ENCODE assay signal across 10 cellular contexts in genomic region chr10:15200626-15201025, GRCh38. TPM values are rescaled to one million over a fixed set of nuclear protein-coding genes. Genes with fewer than 3 reads are reported as not detected.
DNase-seq lines count a peak whose midpoint lies in the region; ATAC-seq and TF ChIP-seq lines count a peak whose summit lies in the region.
"Had no signal": no experiment of that assay in that cellular context is flagged by ENCODE, and none has a peak within 500 bp of the region (broad histone marks: within the 10 kb centered on the region; RNA-seq: fewer than 3 reads in every experiment).

No MANE protein-coding gene starts in this region.

- H3K4me1 ChIP-seq in Panc1 (ENCODE audit: control insufficient read depth, insufficient read depth, low read length): peaks cover 22% of the 10 kb centered on the region

- H3K27me3 ChIP-seq in Panc1 (ENCODE audit: control insufficient read depth, insufficient read depth, low read length): no peaks in the 10 kb centered on the region

- no peaks in the 10 kb centered on the region for H3K36me3 ChIP-seq in Panc1 (ENCODE audit: control insufficient read depth, insufficient read depth, low read length)

- BruUV-seq in Panc1 (replicated peaks; lab: Mats Ljungman, UMichigan): no TSS peak

- in situ Hi-C loops in Panc1 (cut with HindIII; ENCODE audit: low pct_unique_long_range_greater_than_20kb, low sequenced_read_pairs): no loop called here

- DNase-seq in ELF-1 (ENCODE audit: low read depth, low spot score): peak; percentile 18
- DNase-seq in Panc1 (ENCODE audit: low read depth, low spot score): peak; percentile 56
- DNase-seq in epithelial cell of esophagus (ENCODE audit: low read depth): peak; percentile 78
- DNase-seq in myocyte (ENCODE audit: low read depth): peak; percentile 83
- no peak for DNase-seq in midbrain (lab: John Stamatoyannopoulos, UW)
- no peak for DNase-seq in superior temporal gyrus (ENCODE audit: extremely low spot score)
- DNase-seq: effector memory CD4-positive, alpha-beta T cell; stimulated activated CD8-positive, alpha-beta memory T cell treated with anti-CD3 and anti-CD28 coated beads, Interleukin-4, amount 100 ng/mL, for 48 hours had no signal

- POLR2A ChIA-PET in Panc1 (lab: Charles Lee): no interaction called here

- peak overlapping the region; percentile 73 for H3K27ac ChIP-seq in Panc1 (ENCODE audit: low read length)

- H3K4me3 ChIP-seq in Panc1 (ENCODE audit: low read depth in 2 of 2, low read length in 2 of 2): no peak overlapping the region
- H3K4me3 ChIP-seq in epithelial cell of esophagus (ENCODE audit: low read length): no peak overlapping the region

- intact Hi-C loops in Panc1 (cut with micrococcal nuclease; ENCODE audit: unreplicated experiment): no loop called here

- peak; percentile 91 for ATAC-seq in Panc1
- ATAC-seq in HG02852 (IDR thresholded peaks at IDR 0.05; ENCODE audit: unreplicated experiment): no peak
- no peak for ATAC-seq in GM19463 (IDR thresholded peaks at IDR 0.05; ENCODE audit: unreplicated experiment)

- no peak for TF ChIP-seq CTCF in Panc1 (IDR thresholded peaks at IDR 0.05)
- TF ChIP-seq CTCF in epithelial cell of esophagus (IDR thresholded peaks at IDR 0.05; ENCODE audit: insufficient read depth, low read depth, low read length, missing control alignments): no peak

- no peaks in the 10 kb centered on the region for H3K9me3 ChIP-seq in Panc1 (ENCODE audit: control insufficient read depth, insufficient read depth, low read depth, low read length)

- CTCF ChIA-PET in Panc1 (lab: Charles Lee): no interaction called here

RNA-seq across cellular contexts. Expression of gene NMT2, which starts 32.1 kb away (rescaled TPM):
- total RNA-seq in Panc1 (2021; ENCODE audit: unreplicated experiment) (14.3 TPM), myocyte (16.6 and 19.5 TPM in 2 replicates)
- polyA plus RNA-seq in Panc1 (2012; ENCODE audit: insufficient read length): 6.5 TPM
- polyA plus RNA-seq in myocyte (2012): 14.0 TPM

Comparison
In these comparisons a context has a peak if more than half of its experiments do, and no peak if none do; other contexts are left out.
1. DNase-seq: peak in ELF-1 (single experiment), Panc1 (single experiment), epithelial cell of esophagus (single experiment) and myocyte (single experiment); none in midbrain (single experiment) and superior temporal gyrus (single experiment).